8 cellular contexts compared by ENCODE assay signal in genomic region chr20:58851969-58852458, GRCh38. TPM values are rescaled to one million over a fixed set of nuclear protein-coding genes. Genes with fewer than 3 reads are reported as not detected.
DNase-seq lines count a peak whose midpoint lies in the region; ATAC-seq and TF ChIP-seq lines count a peak whose summit lies in the region.

No MANE protein-coding gene starts in this region.

- no peaks in the 10 kb centered on the region for H3K9me3 ChIP-seq in right atrium auricular region
- no peaks in the 10 kb centered on the region for H3K9me3 ChIP-seq in mammary epithelial cell (replicated peaks; ENCODE audit: insufficient read depth, low read length)
- H3K9me3 ChIP-seq in muscle layer of duodenum (ENCODE audit: control insufficient read depth in 1 of 2, low read length in 2 of 2): no peaks in the 10 kb centered on the region

- no peak overlapping the region for H3K9ac ChIP-seq in mammary epithelial cell (ENCODE audit: insufficient read depth, low read length)

- no peaks in the 10 kb centered on the region for H4K20me1 ChIP-seq in mammary epithelial cell (ENCODE audit: insufficient read depth, low read length)

- H3K4me1 ChIP-seq in right atrium auricular region (peaks cover 0 to 17% of the 10 kb centered on the region in 2 donors), mammary epithelial cell (ENCODE audit: insufficient read depth, low read length) (peaks cover 16% of the 10 kb centered on the region), muscle layer of duodenum (ENCODE audit: control insufficient read depth in 1 of 2, insufficient read depth in 2 of 2, low read length in 2 of 2) (peaks cover 0 to 46% of the 10 kb centered on the region in 2 donors), urinary bladder (ENCODE audit: insufficient read depth) (no peaks in the 10 kb centered on the region)

- dilution Hi-C loops in mammary epithelial cell (cut with HindIII; ENCODE audit: low sequenced_read_pairs): loop anchor here (25.0 kb wide), 1 partner anchor 360 kb away; no protein-coding TSS in a partner anchor

- H3K4me3 ChIP-seq in right atrium auricular region (peak overlapping the region; percentile 49 to 59), mammary epithelial cell (replicated peaks in 1 of 3; ENCODE audit: insufficient read depth in 1 of 3, low read depth in 2 of 3, low read length in 3 of 3) (no peak overlapping the region), muscle layer of duodenum (ENCODE audit: low read depth in 1 of 2, low read length in 2 of 2) (peak overlapping the region; percentile 55 to 66), urinary bladder (ENCODE audit: low read depth, low read length) (peak overlapping the region; percentile 1)

- CTCF ChIA-PET in mammary epithelial cell (lab: Charles Lee; ENCODE audit: low non-redundant PET): no interaction called here

- peak overlapping the region; percentile 77 for H2AFZ ChIP-seq in mammary epithelial cell (ENCODE audit: low read depth, low read length)

- no peaks in the 10 kb centered on the region for H3K79me2 ChIP-seq in mammary epithelial cell (ENCODE audit: insufficient read depth, low read length)

- peak overlapping the region; percentile 71 for H3K4me2 ChIP-seq in mammary epithelial cell (ENCODE audit: insufficient read depth, low read depth, low read length)

- ATAC-seq in left cardiac atrium: no peak
- no peak for ATAC-seq in GM18519 (IDR thresholded peaks at IDR 0.05; ENCODE audit: low FRiP score, unreplicated experiment)

- no peaks in the 10 kb centered on the region for H3K27me3 ChIP-seq in right atrium auricular region
- peaks cover 24% of the 10 kb centered on the region for H3K27me3 ChIP-seq in mammary epithelial cell (ENCODE audit: insufficient read depth, low read length)
- H3K27me3 ChIP-seq in muscle layer of duodenum (ENCODE audit: low read depth, low read length): peaks cover 34% of the 10 kb centered on the region

- TF ChIP-seq CTCF in right atrium auricular region (IDR thresholded peaks at IDR 0.05) (no peak), mammary epithelial cell (conservative IDR thresholded peaks at IDR 0.05 in 1 of 2, IDR thresholded peaks at IDR 0.05 in 1 of 2; ENCODE audit: extremely low read depth in 1 of 2, insufficient read depth in 1 of 2, low read depth in 1 of 2, low read length in 2 of 2) (no peak)

- no peak for DNase-seq in right atrium auricular region (ENCODE audit: low spot score)
- no peak for DNase-seq in left cardiac atrium
- DNase-seq in mammary epithelial cell: no peak
- DNase-seq in caudate nucleus (lab: John Stamatoyannopoulos, UW): no peak
- no peak for DNase-seq in GOT3 (lab: John Stamatoyannopoulos, UW)

- in situ Hi-C loops in mammary epithelial cell (cut with MboI; ENCODE audit: low sequenced_read_pairs in 2 of 2): loop anchor here (25.0 kb wide), 2 partner anchors 610 to 615 kb away; partner anchors contain the start of gene ANKRD60 (in 1 of the 2)

- WGBS in mammary epithelial cell (ENCODE audit: low coverage, missing lambda C conversion rate): 51% methylated on average over 21 of the region's 23 CpGs
- 37% methylated on average over 23 of the region's 23 CpGs for WGBS in urinary bladder

- H3K27ac ChIP-seq in right atrium auricular region (no peak overlapping the region), mammary epithelial cell (ENCODE audit: insufficient read depth, low read depth, low read length) (no peak overlapping the region), muscle layer of duodenum (ENCODE audit: low read length) (no peak overlapping the region), urinary bladder (ENCODE audit: low read depth) (no peak overlapping the region), caudate nucleus (ENCODE audit: low read depth, low read length) (no peak overlapping the region)

- no peaks in the 10 kb centered on the region for H3K36me3 ChIP-seq in right atrium auricular region
- no peaks in the 10 kb centered on the region for H3K36me3 ChIP-seq in mammary epithelial cell (ENCODE audit: insufficient read depth, low read length)
- no peaks in the 10 kb centered on the region for H3K36me3 ChIP-seq in muscle layer of duodenum (ENCODE audit: control insufficient read depth in 1 of 2, insufficient read depth in 2 of 2, low read length in 2 of 2)
- no peaks in the 10 kb centered on the region for H3K36me3 ChIP-seq in urinary bladder (ENCODE audit: insufficient read depth)

- no TSS peak for BruUV-seq in mammary epithelial cell (replicated peaks; lab: Mats Ljungman, UMichigan)

- intact Hi-C loops in left cardiac atrium (cut with DNase I) (no loop called here), mammary epithelial cell (cut with micrococcal nuclease) (loop anchor here (5.0 kb wide), 2 partner anchors 200 to 370 kb away; partner anchors contain the start of gene STX16)

RNA-seq across cellular contexts. Expression of gene GNAS, which starts 0.5 kb away (rescaled TPM):
- total RNA-seq in right atrium auricular region: 1,000 to 10,000 TPM; 1,032 to 1,202 TPM
- total RNA-seq in left cardiac atrium: 1,000 to 10,000 TPM; 1,020 to 1,609 TPM
- total RNA-seq in mammary epithelial cell: 100 to 1,000 TPM; 289 to 682 TPM
- polyA plus RNA-seq in mammary epithelial cell: 1,072 TPM
- polyA minus RNA-seq in mammary epithelial cell: 1,722 TPM
- 483 TPM for total RNA-seq in urinary bladder
- polyA plus RNA-seq in urinary bladder: 784 TPM

RNA-seq across cellular contexts. Expression of gene GNAS-AS1, which starts 1.3 kb away (rescaled TPM):
- not detected for total RNA-seq in right atrium auricular region
- under 1 TPM; 0.37 to 0.80 TPM for total RNA-seq in left cardiac atrium
- total RNA-seq in mammary epithelial cell: under 1 TPM; 0.33 to 0.73 TPM
- 0.27 TPM for polyA plus RNA-seq in mammary epithelial cell
- not detected for polyA minus RNA-seq in mammary epithelial cell
- total RNA-seq in urinary bladder: 1.4 TPM
- 0.13 TPM for polyA plus RNA-seq in urinary bladder

Comparison
In these comparisons a context has a peak if more than half of its experiments do, and no peak if none do; other contexts are left out.
1. H3K4me3 ChIP-seq: peak in right atrium auricular region (2 of 2), muscle layer of duodenum (2 of 2) and urinary bladder (single experiment); none in mammary epithelial cell (0 of 3).